In the genomic region with DNA sequence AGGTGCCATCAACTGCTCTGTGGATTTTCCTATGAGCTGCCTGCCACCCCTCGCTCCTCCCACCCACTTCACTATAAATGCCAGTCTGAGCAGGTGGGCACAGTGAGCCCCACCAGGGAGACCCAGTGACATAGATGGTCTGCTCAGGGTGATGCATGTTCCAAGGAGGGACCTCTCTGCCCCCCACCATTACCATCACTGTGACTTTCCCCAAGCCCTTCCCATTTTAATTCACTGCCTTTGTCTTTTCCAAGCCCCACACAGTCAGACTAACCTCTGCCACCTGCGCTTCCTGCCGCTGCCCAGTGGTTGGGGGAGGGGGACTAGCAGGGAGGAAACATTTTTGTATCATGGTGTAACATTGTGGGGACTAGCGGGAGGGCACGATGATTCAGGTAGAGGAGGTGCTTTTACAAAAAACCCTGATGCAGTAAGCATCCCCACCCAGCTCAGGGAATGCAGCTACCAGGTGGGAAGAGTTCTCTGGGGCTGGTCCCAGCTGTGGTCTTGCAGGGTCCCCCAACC, we compare ENCODE assay signal across 1 cellular context.
TF ChIP-seq lines count a peak whose summit lies in the region.

No MANE protein-coding gene starts in this region.

TF ChIP-seq in endothelial cell of umbilical vein, 7 proteins besides CTCF, POLR2A, EP300 and RAD21:
- TF ChIP-seq FOS (IDR thresholded peaks at IDR 0.05; ENCODE audit: borderline replicate concordance, insufficient read depth, low read length) (no peak), MYC (IDR thresholded peaks at IDR 0.05; ENCODE audit: low read depth, low read length) (no peak), POLR2AphosphoS5 (IDR thresholded peaks at IDR 0.05; ENCODE audit: insufficient read depth, low read depth, low read length) (no peak), GATA2 (IDR thresholded peaks at IDR 0.05; ENCODE audit: insufficient read depth, insufficient read length, low read depth, low read length) (no peak), EZH2 (IDR thresholded peaks at IDR 0.05; ENCODE audit: borderline replicate concordance, low read depth, low read length, severe bottlenecking) (no peak), JUN (IDR thresholded peaks at IDR 0.05; ENCODE audit: borderline replicate concordance, insufficient read depth, insufficient read length, low read depth) (no peak)
- TF ChIP-seq, protein P1, sequence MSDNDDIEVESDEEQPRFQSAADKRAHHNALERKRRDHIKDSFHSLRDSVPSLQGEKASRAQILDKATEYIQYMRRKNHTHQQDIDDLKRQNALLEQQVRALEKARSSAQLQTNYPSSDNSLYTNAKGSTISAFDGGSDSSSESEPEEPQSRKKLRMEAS (IDR thresholded peaks at IDR 0.05; ENCODE audit: insufficient read depth, insufficient read length) = no peak
